ENCODE assay signal across 11 cellular contexts in the genomic region with DNA sequence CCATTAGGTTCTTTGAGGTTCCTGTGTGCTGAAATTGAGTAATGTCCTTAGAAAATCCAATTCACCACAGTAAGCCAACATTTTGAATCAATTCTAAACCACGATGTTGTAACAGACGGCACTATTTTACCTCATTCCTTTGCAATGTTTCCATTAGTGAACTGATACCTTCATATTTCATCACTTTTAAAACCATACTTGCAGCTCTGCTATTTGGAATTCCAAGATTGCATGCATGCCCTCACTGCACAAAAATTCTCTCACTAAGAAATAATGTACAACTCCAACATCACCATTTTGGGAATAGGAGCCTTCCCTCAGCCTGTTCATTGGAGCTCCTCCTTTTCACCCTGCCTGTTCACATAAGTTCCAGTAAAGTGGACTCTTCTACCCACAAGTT.
DNase-seq lines count a peak whose midpoint lies in the region; ATAC-seq, FAIRE-seq and TF ChIP-seq lines count a peak whose summit lies in the region.
"Had no signal": no experiment of that assay in that cellular context is flagged by ENCODE, and none has a peak within 500 bp of the region (broad histone marks: within the 10 kb centered on the region; RNA-seq: fewer than 3 reads in every experiment).

No MANE protein-coding gene starts in this region.

- WGBS in K562 (ENCODE audit: insufficient coverage, low coverage, missing lambda C conversion rate), result 61% methylated on average over 2 of the region's 2 CpGs

- H3K9me3 ChIP-seq in K562 (replicated peaks; ENCODE audit: control insufficient read depth, insufficient read depth, low read depth, low read length), result no peaks in the 10 kb centered on the region
- H3K9me3 ChIP-seq: BLaER1 had no signal

- H3K79me2 ChIP-seq in K562 (ENCODE audit: control insufficient read depth, insufficient read depth, low read length), result no peaks in the 10 kb centered on the region

- H3K9me1 ChIP-seq in K562 (ENCODE audit: control insufficient read depth, insufficient read depth, low read length), result no peaks in the 10 kb centered on the region

- TF ChIP-seq RAD21 in K562 (CRISPR knock-in tag; conservative IDR thresholded peaks at IDR 0.05 in 1 of 2, IDR thresholded peaks at IDR 0.05 in 1 of 2), result no peak

- TF ChIP-seq CTCF in K562 (IDR thresholded peaks at IDR 0.05 in 2 of 3, conservative IDR thresholded peaks at IDR 0.05 in 1 of 3; ENCODE audit: insufficient read depth in 2 of 3, low read depth in 1 of 3, low read length in 3 of 3) (no peak), kidney epithelial cell (IDR thresholded peaks at IDR 0.05; ENCODE audit: insufficient read depth, low read length, poor library complexity, severe bottlenecking) (no peak)

- in situ Hi-C loops in K562 (cut with MboI), result no loop called here

- TF ChIP-seq POLR2A in K562 (conservative IDR thresholded peaks at IDR 0.05), result no peak

- no peak overlapping the region for H2AFZ ChIP-seq in K562 (ENCODE audit: low read depth, low read length)

- H3K9ac ChIP-seq in K562 (ENCODE audit: insufficient read depth in 1 of 2, low read depth in 2 of 2, low read length in 2 of 2), result no peak overlapping the region
- H3K9ac ChIP-seq: BLaER1 had no signal

- H3K4me3 ChIP-seq in K562, result no peak overlapping the region
- H3K4me3 ChIP-seq in kidney epithelial cell (ENCODE audit: low read depth, low read length), result no peak overlapping the region
- H3K4me3 ChIP-seq: BLaER1 had no signal

- DNase-seq in A172 (ENCODE audit: low spot score) (peak; percentile 34), HS-5 (ENCODE audit: low read depth) (peak; percentile 92), K562 (ENCODE audit: extremely low read depth in 1 of 4, low spot score in 3 of 4) (no peak), kidney epithelial cell (ENCODE audit: low read depth) (peak; percentile 53), HEK293T (ENCODE audit: extremely low spot score) (no peak), NCI-H146 treated with DMSO at 0.1 percent for 48 hours (lab: John Stamatoyannopoulos, UW; ENCODE audit: unreplicated experiment) (no peak)
- DNase-seq: activated CD8-positive, alpha-beta T cell treated with anti-CD3 and anti-CD28 coated beads for 36 hours; foreskin melanocyte had no signal

- intact Hi-C loops in K562 (cut with micrococcal nuclease), result no loop called here

- ATAC-seq in K562, result no peak
- ATAC-seq in GM21526 (IDR thresholded peaks at IDR 0.05; ENCODE audit: low FRiP score, unreplicated experiment), result no peak
- ATAC-seq in HG03521 (IDR thresholded peaks at IDR 0.05; ENCODE audit: unreplicated experiment), result no peak
- ATAC-seq: activated CD8-positive, alpha-beta T cell treated with anti-CD3 and anti-CD28 coated beads for 36 hours had no signal

- CTCF ChIA-PET in K562 (lab: Yijun Ruan, JAX; ENCODE audit: low intra/inter-chr PET ratio), result no interaction called here
- CTCF ChIA-PET in HEK293T (lab: Yijun Ruan, JAX), result no interaction called here

- no peak overlapping the region for H3K27ac ChIP-seq in K562 (ENCODE audit: extremely low read depth, low read depth, low read length)
- H3K27ac ChIP-seq: BLaER1 had no signal

- peak; percentile 32 for FAIRE-seq in K562 (lab: Jason Lieb, UNC)

- H4K20me1 ChIP-seq in K562 (replicated peaks; ENCODE audit: control insufficient read depth, insufficient read depth, low read length), result no peaks in the 10 kb centered on the region
- H4K20me1 ChIP-seq: BLaER1 had no signal

- H3K36me3 ChIP-seq in K562 (ENCODE audit: control insufficient read depth, insufficient read depth, low read length) (no peaks in the 10 kb centered on the region), kidney epithelial cell (ENCODE audit: control insufficient read depth, insufficient read depth, low read length) (no peaks in the 10 kb centered on the region)
- H3K36me3 ChIP-seq: BLaER1 had no signal

- H3K4me1 ChIP-seq in K562 (replicated peaks in 1 of 2; ENCODE audit: control insufficient read depth in 2 of 2, insufficient read depth in 2 of 2, low read length in 2 of 2), result peaks cover 13 to 34% of the 10 kb centered on the region in 2 experiments; a peak in 4 of 5 replicates
- H3K4me1 ChIP-seq: BLaER1 had no signal

- H3K27me3 ChIP-seq in K562 (ENCODE audit: control insufficient read depth in 2 of 2, insufficient read depth in 2 of 2, low read length in 2 of 2), result no peaks in the 10 kb centered on the region
- no peaks in the 10 kb centered on the region for H3K27me3 ChIP-seq in kidney epithelial cell (ENCODE audit: control insufficient read depth, insufficient read depth, low read length)
- H3K27me3 ChIP-seq: BLaER1 had no signal

- TF ChIP-seq EP300 in K562 (IDR thresholded peaks at IDR 0.05; ENCODE audit: low read length), result no peak

- POLR2A ChIA-PET in K562 (lab: Yijun Ruan, JAX) (interaction anchor here (0.9 to 1.6 kb wide), 5 partner anchors 9 to 76 kb away, joined by 3 to 8 read pairs (median 3); no protein-coding TSS in a partner anchor), HEK293T (lab: Yijun Ruan, JAX) (no interaction called here)

- no peak overlapping the region for H3K4me2 ChIP-seq in K562 (ENCODE audit: insufficient read depth, low read length)
- H3K4me2 ChIP-seq: BLaER1 had no signal

- BruUV-seq in K562 (replicated peaks; lab: Mats Ljungman, UMichigan), result no TSS peak

TF ChIP-seq in K562, 482 proteins besides CTCF, POLR2A, EP300 and RAD21 (continues in another document):
- TF ChIP-seq MYBL2 (IDR thresholded peaks at IDR 0.05; ENCODE audit: low read depth), result no peak
- TF ChIP-seq MYBL2 (CRISPR knock-in tag; IDR thresholded peaks at IDR 0.05; ENCODE audit: borderline replicate concordance), result no peak
- no peak for TF ChIP-seq ZNF696 (CRISPR knock-in tag; conservative IDR thresholded peaks at IDR 0.05)
- peak; percentile 31; the same call in 1 of the 2 replicates for TF ChIP-seq CEBPB (tag; IDR thresholded peaks at IDR 0.05)
- TF ChIP-seq SREBF2 (CRISPR knock-in tag; IDR thresholded peaks at IDR 0.05), result no peak
- TF ChIP-seq ZC3H4 (CRISPR knock-in tag; IDR thresholded peaks at IDR 0.05; ENCODE audit: borderline replicate concordance), result no peak
- no peak for TF ChIP-seq SRSF1 (IDR thresholded peaks at IDR 0.05; ENCODE audit: low read depth, low read length)
- TF ChIP-seq, protein P1, sequence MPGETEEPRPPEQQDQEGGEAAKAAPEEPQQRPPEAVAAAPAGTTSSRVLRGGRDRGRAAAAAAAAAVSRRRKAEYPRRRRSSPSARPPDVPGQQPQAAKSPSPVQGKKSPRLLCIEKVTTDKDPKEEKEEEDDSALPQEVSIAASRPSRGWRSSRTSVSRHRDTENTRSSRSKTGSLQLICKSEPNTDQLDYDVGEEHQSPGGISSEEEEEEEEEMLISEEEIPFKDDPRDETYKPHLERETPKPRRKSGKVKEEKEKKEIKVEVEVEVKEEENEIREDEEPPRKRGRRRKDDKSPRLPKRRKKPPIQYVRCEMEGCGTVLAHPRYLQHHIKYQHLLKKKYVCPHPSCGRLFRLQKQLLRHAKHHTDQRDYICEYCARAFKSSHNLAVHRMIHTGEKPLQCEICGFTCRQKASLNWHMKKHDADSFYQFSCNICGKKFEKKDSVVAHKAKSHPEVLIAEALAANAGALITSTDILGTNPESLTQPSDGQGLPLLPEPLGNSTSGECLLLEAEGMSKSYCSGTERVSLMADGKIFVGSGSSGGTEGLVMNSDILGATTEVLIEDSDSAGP (CRISPR knock-in tag; IDR thresholded peaks at IDR 0.05), result no peak

TF ChIP-seq in HEK293T, 16 proteins besides CTCF, POLR2A, EP300 and RAD21:
- TF ChIP-seq ELF4 (IDR thresholded peaks at IDR 0.05) (no peak), BHLHE40 (IDR thresholded peaks at IDR 0.05; ENCODE audit: borderline replicate concordance) (no peak), FOXA1 (IDR thresholded peaks at IDR 0.05) (no peak), FOXM1 (IDR thresholded peaks at IDR 0.05; ENCODE audit: borderline replicate concordance) (no peak), ZNF384 (IDR thresholded peaks at IDR 0.05) (no peak), PKNOX1 (IDR thresholded peaks at IDR 0.05) (no peak), SP1 (IDR thresholded peaks at IDR 0.05) (no peak), NFRKB (IDR thresholded peaks at IDR 0.05) (no peak), SUZ12 (IDR thresholded peaks at IDR 0.05) (no peak), HDGF (IDR thresholded peaks at IDR 0.05; ENCODE audit: borderline replicate concordance) (no peak), TARDBP (IDR thresholded peaks at IDR 0.05) (no peak), L3MBTL2 (conservative IDR thresholded peaks at IDR 0.05) (no peak), FOXK2 (IDR thresholded peaks at IDR 0.05) (no peak), ARNT (IDR thresholded peaks at IDR 0.05) (no peak), CTBP1 (IDR thresholded peaks at IDR 0.05; ENCODE audit: borderline replicate concordance) (no peak)
TF ChIP-seq in HEK293T: peak in this region for 0.

Comparison
In these comparisons a context has a peak if more than half of its experiments do, and no peak if none do; other contexts are left out.
1. DNase-seq: peak in A172 (single experiment), HS-5 (single experiment) and kidney epithelial cell (single experiment); none in K562 (0 of 4), HEK293T (single experiment) and NCI-H146 treated with DMSO at 0.1 percent for 48 hours (single experiment).